ENCODE assay signal across 1 cellular context in genomic region chr9:137482094-137482781, GRCh38.
TF ChIP-seq lines count a peak whose summit lies in the region.

No MANE protein-coding gene starts in this region.

TF ChIP-seq in IMR-90, 13 proteins besides CTCF, POLR2A, EP300 and RAD21 (continued from another document):
- TF ChIP-seq, protein P1, sequence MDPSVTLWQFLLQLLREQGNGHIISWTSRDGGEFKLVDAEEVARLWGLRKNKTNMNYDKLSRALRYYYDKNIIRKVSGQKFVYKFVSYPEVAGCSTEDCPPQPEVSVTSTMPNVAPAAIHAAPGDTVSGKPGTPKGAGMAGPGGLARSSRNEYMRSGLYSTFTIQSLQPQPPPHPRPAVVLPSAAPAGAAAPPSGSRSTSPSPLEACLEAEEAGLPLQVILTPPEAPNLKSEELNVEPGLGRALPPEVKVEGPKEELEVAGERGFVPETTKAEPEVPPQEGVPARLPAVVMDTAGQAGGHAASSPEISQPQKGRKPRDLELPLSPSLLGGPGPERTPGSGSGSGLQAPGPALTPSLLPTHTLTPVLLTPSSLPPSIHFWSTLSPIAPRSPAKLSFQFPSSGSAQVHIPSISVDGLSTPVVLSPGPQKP (IDR thresholded peaks at IDR 0.05; ENCODE audit: borderline replicate concordance, low read depth, low read length): no peak
- peak; percentile 61 for TF ChIP-seq RCOR1 (IDR thresholded peaks at IDR 0.05; ENCODE audit: insufficient replicate concordance, low read length)
- TF ChIP-seq FOS (IDR thresholded peaks at IDR 0.05; ENCODE audit: low read depth, low read length): peak; percentile 45; the same call in 1 of the 2 replicates
- TF ChIP-seq CHD1 (IDR thresholded peaks at IDR 0.05; ENCODE audit: low read depth, low read length): no peak
- peak; percentile 96 for TF ChIP-seq NFE2L2 (IDR thresholded peaks at IDR 0.05; ENCODE audit: low read depth, low read length)
- peak; percentile 93 for TF ChIP-seq BHLHE40 (IDR thresholded peaks at IDR 0.05; ENCODE audit: low read depth, low read length)
- TF ChIP-seq MAZ (IDR thresholded peaks at IDR 0.05; ENCODE audit: borderline replicate concordance, low read depth, low read length): no peak
- no peak for TF ChIP-seq MXI1 (IDR thresholded peaks at IDR 0.05; ENCODE audit: borderline replicate concordance, low read depth, low read length)
- no peak for TF ChIP-seq SMC3 (IDR thresholded peaks at IDR 0.05; ENCODE audit: low read depth, low read length)
